ENCODE assay signal across 8 cellular contexts in genomic region chr16:57277586-57277985, GRCh38.
DNase-seq lines count a peak whose midpoint lies in the region; ATAC-seq and TF ChIP-seq lines count a peak whose summit lies in the region.

No MANE protein-coding gene starts in this region.

- peak; percentile 83 for DNase-seq in LoVo (ENCODE audit: low spot score)
- peak; percentile 71 to 73 for DNase-seq in activated CD4-positive, alpha-beta T cell treated with anti-CD3 and anti-CD28 coated beads, Interleukin-2, amount 50 U/mL, for 48 hours
- DNase-seq in foreskin fibroblast = peak; percentile 47 to 75
- DNase-seq in NCI-H345 treated with DMSO at 0.1 percent for 48 hours (lab: John Stamatoyannopoulos, UW; ENCODE audit: unreplicated experiment) = no peak
- no peak for DNase-seq in COR-L47 (lab: John Stamatoyannopoulos, UW)
- no peak for DNase-seq in NCI-H510A (lab: John Stamatoyannopoulos, UW)

- no peaks in the 10 kb centered on the region for H3K36me3 ChIP-seq in BLaER1

- no peak for ATAC-seq in HG02884 (IDR thresholded peaks at IDR 0.05; ENCODE audit: unreplicated experiment)

- peaks cover 2% of the 10 kb centered on the region; the same call in 1 of the 2 replicates for H3K27me3 ChIP-seq in BLaER1

- H3K27ac ChIP-seq in BLaER1 = no peak overlapping the region

- peaks cover 12% of the 10 kb centered on the region for H3K4me1 ChIP-seq in BLaER1

- H3K9me3 ChIP-seq in BLaER1 = no peaks in the 10 kb centered on the region

- H3K4me2 ChIP-seq in BLaER1 = peak overlapping the region; percentile 44

- no peak overlapping the region for H3K9ac ChIP-seq in BLaER1

- H3K4me3 ChIP-seq in BLaER1 = no peak overlapping the region
- H3K4me3 ChIP-seq in foreskin fibroblast (ENCODE audit: low read depth in 1 of 2, low read length in 2 of 2) = no peak overlapping the region

- TF ChIP-seq CTCF in foreskin fibroblast (IDR thresholded peaks at IDR 0.05; ENCODE audit: low read depth, low read length) = no peak

- no peaks in the 10 kb centered on the region for H4K20me1 ChIP-seq in BLaER1

Comparison
In these comparisons a context has a peak if more than half of its experiments do, and no peak if none do; other contexts are left out.
1. DNase-seq: peak in LoVo (single experiment), activated CD4-positive, alpha-beta T cell treated with anti-CD3 and anti-CD28 coated beads, Interleukin-2, amount 50 U/mL, for 48 hours (2 of 2) and foreskin fibroblast (2 of 2); none in NCI-H345 treated with DMSO at 0.1 percent for 48 hours (single experiment), COR-L47 (single experiment) and NCI-H510A (single experiment).